In genomic region chr3:70064194-70064787, GRCh38 we compare ENCODE assay signal across 9 cellular contexts.
DNase-seq lines count a peak whose midpoint lies in the region; ATAC-seq, FAIRE-seq and TF ChIP-seq lines count a peak whose summit lies in the region.
"Had no signal": no experiment of that assay in that cellular context is flagged by ENCODE, and none has a peak within 500 bp of the region (broad histone marks: within the 10 kb centered on the region; RNA-seq: fewer than 3 reads in every experiment).

No MANE protein-coding gene starts in this region.

- intact Hi-C loops in tibial artery (cut with DNase I; ENCODE audit: low total_unique reads) = loop anchor here (10.0 kb wide), 1 partner anchor 291 kb away; no protein-coding TSS in a partner anchor
- intact Hi-C loops in activated CD4-positive, alpha-beta memory T cell treated with anti-CD3 and anti-CD28 coated beads for 36 hours (cut with micrococcal nuclease) = loop anchor here (1.0 to 10.0 kb wide), 3 partner anchors 295 to 1591 kb away; no protein-coding TSS in a partner anchor

- H3K4me3 Mint-ChIP-seq in WTC11 = no peak overlapping the region
- H3K4me3 Mint-ChIP-seq in activated CD4-positive, alpha-beta memory T cell treated with anti-CD3 and anti-CD28 coated beads for 36 hours = no peak overlapping the region
- H3K4me3 Mint-ChIP-seq: stimulated activated naive CD8-positive, alpha-beta T cell treated with anti-CD3 and anti-CD28 coated beads, Interleukin-15, amount 100 ng/mL, for 72 hours had no signal

- H3K27ac ChIP-seq in A549 (no peak overlapping the region), tibial artery (peak overlapping the region; percentile 41 to 84)

- no peaks in the 10 kb centered on the region for H3K27me3 ChIP-seq in tibial artery

- no peaks in the 10 kb centered on the region for H3K9me3 Mint-ChIP-seq in WTC11
- H3K9me3 Mint-ChIP-seq in activated CD4-positive, alpha-beta memory T cell treated with anti-CD3 and anti-CD28 coated beads for 36 hours = no peaks in the 10 kb centered on the region
- H3K9me3 Mint-ChIP-seq: stimulated activated naive CD8-positive, alpha-beta T cell treated with anti-CD3 and anti-CD28 coated beads, Interleukin-15, amount 100 ng/mL, for 72 hours had no signal

- no peak overlapping the region for H3K27ac Mint-ChIP-seq in WTC11
- H3K27ac Mint-ChIP-seq in activated CD4-positive, alpha-beta memory T cell treated with anti-CD3 and anti-CD28 coated beads for 36 hours = no peak overlapping the region
- H3K27ac Mint-ChIP-seq: stimulated activated naive CD8-positive, alpha-beta T cell treated with anti-CD3 and anti-CD28 coated beads, Interleukin-15, amount 100 ng/mL, for 72 hours had no signal

- H3K36me3 Mint-ChIP-seq in WTC11 = no peaks in the 10 kb centered on the region
- H3K36me3 Mint-ChIP-seq in activated CD4-positive, alpha-beta memory T cell treated with anti-CD3 and anti-CD28 coated beads for 36 hours = no peaks in the 10 kb centered on the region

- no peak overlapping the region for H3K4me3 ChIP-seq in A549
- no peak overlapping the region for H3K4me3 ChIP-seq in tibial artery

- peak; percentile 88 for FAIRE-seq in A549 (lab: Jason Lieb, UNC)

- no peak overlapping the region for H3K4me2 ChIP-seq in A549

- no peaks in the 10 kb centered on the region for H3K9me3 ChIP-seq in A549
- H3K9me3 ChIP-seq in tibial artery = no peaks in the 10 kb centered on the region

- CTCF ChIA-PET in A549 (lab: Yijun Ruan, JAX) = interaction anchor here (0.6 to 4.0 kb wide), 33 partner anchors 9 to 1617 kb away, joined by 3 to 22 read pairs (median 4); no protein-coding TSS in a partner anchor
- CTCF ChIA-PET in WTC11 (lab: Charles Lee) = interaction anchor here (0.7 to 1.7 kb wide), 5 partner anchors 15 to 958 kb away, joined by 3 to 4 read pairs (median 3); no protein-coding TSS in a partner anchor
- CTCF ChIA-PET in activated CD4-positive, alpha-beta memory T cell treated with anti-CD3 and anti-CD28 coated beads for 36 hours (lab: Charles Lee) = interaction anchor here (0.6 to 2.0 kb wide), 3 partner anchors 12 to 1322 kb away, joined by 3 to 5 read pairs (median 5); no protein-coding TSS in a partner anchor

- TF ChIP-seq EP300 in A549 (IDR thresholded peaks at IDR 0.05) = no peak

- POLR2A ChIA-PET in A549 (lab: Yijun Ruan, JAX) (no interaction called here), WTC11 (lab: Charles Lee) (no interaction called here)
- POLR2A ChIA-PET in activated CD4-positive, alpha-beta memory T cell treated with anti-CD3 and anti-CD28 coated beads for 36 hours (lab: Charles Lee) = no interaction called here

- ATAC-seq in A549 (peak in 1 of 2 experiments; percentile 48; a peak in 1 of 6 replicates), WTC11 (no peak)
- ATAC-seq: stimulated activated naive CD8-positive, alpha-beta T cell treated with anti-CD3 and anti-CD28 coated beads, Interleukin-15, amount 100 ng/mL, for 72 hours had no signal

- H3K27me3 Mint-ChIP-seq in WTC11 (ENCODE audit: low read depth) = no peaks in the 10 kb centered on the region
- no peaks in the 10 kb centered on the region for H3K27me3 Mint-ChIP-seq in activated CD4-positive, alpha-beta memory T cell treated with anti-CD3 and anti-CD28 coated beads for 36 hours

- no peak for TF ChIP-seq POLR2A in A549 (IDR thresholded peaks at IDR 0.05; ENCODE audit: low read length)

- TF ChIP-seq RAD21 in A549 (conservative IDR thresholded peaks at IDR 0.05 in 1 of 2, IDR thresholded peaks at IDR 0.05 in 1 of 2) = peak; percentile 79 to 80

- TF ChIP-seq CTCF in A549 (IDR thresholded peaks at IDR 0.05) (peak; percentile 79), WTC11 (IDR thresholded peaks at IDR 0.05) (peak; percentile 33; the same call in 1 of the 2 replicates), tibial artery (IDR thresholded peaks at IDR 0.05) (peak; percentile 79 to 91)

- peaks cover 38% of the 10 kb centered on the region for H3K4me1 Mint-ChIP-seq in WTC11
- H3K4me1 Mint-ChIP-seq in activated CD4-positive, alpha-beta memory T cell treated with anti-CD3 and anti-CD28 coated beads for 36 hours (ENCODE audit: low read depth) = no peaks in the 10 kb centered on the region
- H3K4me1 Mint-ChIP-seq: stimulated activated naive CD8-positive, alpha-beta T cell treated with anti-CD3 and anti-CD28 coated beads, Interleukin-15, amount 100 ng/mL, for 72 hours had no signal

- WGBS in A549 (ENCODE audit: missing lambda C conversion rate) = 35% methylated on average over 5 of the region's 5 CpGs

- DNase-seq in A549 (ENCODE audit: low read depth in 1 of 2, low spot score in 1 of 2) (peak; percentile 4 to 51), GM04504 (ENCODE audit: low read depth) (peak; percentile 3), Kasumi-1 (lab: John Stamatoyannopoulos, UW) (peak; percentile 38 to 79), WTC11 (ENCODE audit: low spot score) (no peak), iPS-NIHi7 (ENCODE audit: extremely low spot score) (peak; percentile 33), tibial artery (no peak), NCI-H2029 (lab: John Stamatoyannopoulos, UW) (no peak)
- no peak for DNase-seq in activated CD4-positive, alpha-beta memory T cell treated with anti-CD3 and anti-CD28 coated beads for 36 hours

- H3K4me1 ChIP-seq in A549 = no peaks in the 10 kb centered on the region
- H3K4me1 ChIP-seq in tibial artery = peaks cover 0 to 52% (median 20%) of the 10 kb centered on the region in 4 donors

- no peaks in the 10 kb centered on the region for H3K36me3 ChIP-seq in tibial artery

TF ChIP-seq in A549, 52 proteins besides CTCF, POLR2A, EP300 and RAD21:
- TF ChIP-seq SMC3 (IDR thresholded peaks at IDR 0.05) = peak; percentile 72
- TF ChIP-seq, protein P1, sequence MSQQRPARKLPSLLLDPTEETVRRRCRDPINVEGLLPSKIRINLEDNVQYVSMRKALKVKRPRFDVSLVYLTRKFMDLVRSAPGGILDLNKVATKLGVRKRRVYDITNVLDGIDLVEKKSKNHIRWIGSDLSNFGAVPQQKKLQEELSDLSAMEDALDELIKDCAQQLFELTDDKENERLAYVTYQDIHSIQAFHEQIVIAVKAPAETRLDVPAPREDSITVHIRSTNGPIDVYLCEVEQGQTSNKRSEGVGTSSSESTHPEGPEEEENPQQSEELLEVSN (IDR thresholded peaks at IDR 0.05; ENCODE audit: borderline replicate concordance, low read depth) = no peak

TF ChIP-seq in WTC11, 78 proteins besides CTCF, POLR2A, EP300 and RAD21:
- TF ChIP-seq ZNF263 (CRISPR knock-in tag; IDR thresholded peaks at IDR 0.05; ENCODE audit: low read depth) (no peak), ATF1 (CRISPR knock-in tag; IDR thresholded peaks at IDR 0.05) (no peak), ZBTB43 (CRISPR knock-in tag; IDR thresholded peaks at IDR 0.05) (no peak), CREM (CRISPR knock-in tag; IDR thresholded peaks at IDR 0.05) (no peak)

Comparison
In these comparisons a context has a peak if more than half of its experiments do, and no peak if none do; other contexts are left out.
1. DNase-seq: peak in A549 (2 of 2), GM04504 (single experiment), Kasumi-1 (2 of 2) and iPS-NIHi7 (single experiment); none in WTC11 (single experiment), tibial artery (0 of 2), activated CD4-positive, alpha-beta memory T cell treated with anti-CD3 and anti-CD28 coated beads for 36 hours (single experiment) and NCI-H2029 (single experiment).
2. H3K27ac ChIP-seq: peak in tibial artery (2 of 2); none in A549 (0 of 2).
3. CTCF ChIP-seq: peak in every context shown above with its lines; median percentile 85 in tibial artery; 79 in A549; 33 in WTC11.
4. Of the 8 proteins assayed by ChIP-seq in both WTC11 and A549: peak only in WTC11: none; only in A549: none; in both: CTCF; in neither: 7.